ENCODE assay signal across 9 cellular contexts in the genomic region with DNA sequence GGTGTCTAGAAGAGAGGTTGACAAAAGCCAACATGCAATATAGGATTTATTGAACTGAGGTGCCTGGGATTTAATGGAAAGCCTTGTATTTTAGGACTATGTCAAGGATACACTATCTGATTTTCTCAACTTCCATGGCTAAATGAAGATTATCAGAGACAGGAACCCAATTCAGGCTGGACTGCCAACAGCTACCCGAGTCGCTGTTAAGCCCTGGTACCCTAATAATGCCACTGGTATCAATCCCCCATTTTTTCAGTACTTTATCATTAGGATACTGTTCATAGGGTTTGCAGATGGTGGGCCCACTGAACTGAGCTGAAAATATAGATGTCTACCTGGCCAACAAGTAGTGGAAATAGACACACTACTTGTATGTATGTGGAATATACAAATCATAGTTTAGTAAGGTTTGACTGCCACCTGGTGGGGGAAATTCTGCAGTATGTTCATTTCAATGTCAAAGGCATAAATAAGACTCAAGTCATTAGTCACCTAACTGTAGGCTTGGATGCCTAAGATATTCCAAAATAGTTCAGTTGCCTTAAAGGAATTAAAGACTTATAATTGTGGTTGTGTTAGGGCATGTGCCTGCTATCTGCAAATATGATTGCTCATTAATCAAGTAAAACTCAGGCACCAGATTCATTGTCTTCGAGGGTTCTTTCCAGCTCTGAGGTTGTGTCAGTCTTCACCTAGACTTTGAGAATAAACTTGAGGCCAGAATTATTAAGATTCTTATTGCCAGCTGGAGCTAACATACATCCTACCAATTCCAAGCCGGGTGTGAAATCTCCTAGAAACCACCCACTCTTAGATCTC. TPM values are rescaled to one million over a fixed set of nuclear protein-coding genes. Genes with fewer than 3 reads are reported as not detected.
DNase-seq lines count a peak whose midpoint lies in the region; ATAC-seq, FAIRE-seq and TF ChIP-seq lines count a peak whose summit lies in the region.
"Had no signal": no experiment of that assay in that cellular context is flagged by ENCODE, and none has a peak within 500 bp of the region (broad histone marks: within the 10 kb centered on the region; RNA-seq: fewer than 3 reads in every experiment).

No MANE protein-coding gene starts in this region.

- no peaks in the 10 kb centered on the region for H3K9me3 ChIP-seq in Karpas-422 (ENCODE audit: low read length)
- H3K9me3 ChIP-seq in T-helper 17 cell (ENCODE audit: control insufficient read depth, low read length, poor library complexity, severe bottlenecking): no peaks in the 10 kb centered on the region
- no peaks in the 10 kb centered on the region for H3K9me3 ChIP-seq in HepG2 (ENCODE audit: low read length)
- H3K9me3 ChIP-seq: BLaER1 treated with 17β-estradiol and CSF1 and Interleukin-3, amounts not matched to agents 10 nM and 100 nM had no signal

- CTCF ChIA-PET in HepG2 (lab: Yijun Ruan, JAX; ENCODE audit: low intra/inter-chr PET ratio, low total read pairs): interaction anchor here (0.7 kb wide), 1 partner anchor 259 kb away, joined by 4 read pairs; no protein-coding TSS in a partner anchor

- H3K4me2 ChIP-seq in Karpas-422 (ENCODE audit: low read depth, low read length, poor library complexity, severe bottlenecking) (no peak overlapping the region), HepG2 (ENCODE audit: low read depth, low read length) (no peak overlapping the region)
- H3K4me2 ChIP-seq: BLaER1 treated with 17β-estradiol and CSF1 and Interleukin-3, amounts not matched to agents 10 nM and 100 nM had no signal

- TF ChIP-seq CTCF in HepG2 (CRISPR knock-in tag; IDR thresholded peaks at IDR 0.05): peak; percentile 55

- H3K27me3 ChIP-seq in Karpas-422 (ENCODE audit: low read length) (no peaks in the 10 kb centered on the region), HepG2 (ENCODE audit: control insufficient read depth in 1 of 2, insufficient read depth in 2 of 2, low read length in 2 of 2) (peaks cover 0 to 3% of the 10 kb centered on the region in 2 experiments; a peak in 1 of 5 replicates)
- H3K27me3 ChIP-seq: BLaER1 treated with 17β-estradiol and CSF1 and Interleukin-3, amounts not matched to agents 10 nM and 100 nM had no signal

- POLR2A ChIA-PET in HepG2 (lab: Yijun Ruan, JAX): no interaction called here

- no peak overlapping the region for H3K27ac Mint-ChIP-seq in T-helper 17 cell

- peak; percentile 43; the same call in 1 of the 2 replicates for TF ChIP-seq RAD21 in HepG2 (CRISPR knock-in tag; IDR thresholded peaks at IDR 0.05)

- H3K4me3 Mint-ChIP-seq in T-helper 17 cell: no peak overlapping the region

- H3K36me3 Mint-ChIP-seq in T-helper 17 cell (ENCODE audit: low read depth): no peaks in the 10 kb centered on the region

- peak; percentile 39 to 85 (median 52) for DNase-seq in NCI-H1417 (lab: John Stamatoyannopoulos, UW)
- DNase-seq in NCI-H1417 treated with DMSO at 0.1 percent for 48 hours (lab: John Stamatoyannopoulos, UW): no peak
- peak; percentile 88 for DNase-seq in Karpas-422
- peak in 1 of 3 donors; percentile 23 for DNase-seq in T-helper 17 cell
- peak; percentile 12 for DNase-seq in central memory CD4-positive, alpha-beta T cell
- peak; percentile 56 for DNase-seq in HepG2 (ENCODE audit: low spot score)
- peak; percentile 73 for DNase-seq in stimulated activated CD8-positive, alpha-beta memory T cell treated with anti-CD3 and anti-CD28 coated beads, Interleukin-4, amount 100 ng/mL, for 48 hours

- peaks cover 18% of the 10 kb centered on the region for H3K27me3 Mint-ChIP-seq in T-helper 17 cell

- FAIRE-seq in HepG2 (lab: Jason Lieb, UNC): peak; percentile 58

- no peak overlapping the region for H2AFZ ChIP-seq in Karpas-422 (ENCODE audit: low read length)
- H2AFZ ChIP-seq in HepG2 (ENCODE audit: low read length): no peak overlapping the region

- in situ Hi-C loops in HepG2 (cut with HindIII; ENCODE audit: extremely low pct_ligation_motif_present, low pct_unique_long_range_greater_than_20kb): no loop called here

- H4K20me1 ChIP-seq in Karpas-422 (ENCODE audit: insufficient read depth, low read depth, low read length) (no peaks in the 10 kb centered on the region), HepG2 (ENCODE audit: insufficient read depth, low read length) (no peaks in the 10 kb centered on the region)
- H4K20me1 ChIP-seq: BLaER1 treated with 17β-estradiol and CSF1 and Interleukin-3, amounts not matched to agents 10 nM and 100 nM had no signal

- no peaks in the 10 kb centered on the region for H3K36me3 ChIP-seq in Karpas-422 (ENCODE audit: insufficient read depth, low read length)
- no peaks in the 10 kb centered on the region for H3K36me3 ChIP-seq in HepG2 (replicated peaks in 1 of 2; ENCODE audit: control insufficient read depth in 1 of 2, insufficient read depth in 2 of 2, low read length in 2 of 2)
- H3K36me3 ChIP-seq: BLaER1 treated with 17β-estradiol and CSF1 and Interleukin-3, amounts not matched to agents 10 nM and 100 nM had no signal

- no TSS peak for BruUV-seq in HepG2 (replicated peaks; lab: Mats Ljungman, UMichigan)

- TF ChIP-seq EP300 in HepG2 (IDR thresholded peaks at IDR 0.05; ENCODE audit: low read depth in 2 of 2, low read length in 2 of 2) (no peak), HepG2 (CRISPR knock-in tag; IDR thresholded peaks at IDR 0.05; ENCODE audit: borderline replicate concordance) (no peak)

- H3K4me3 ChIP-seq in Karpas-422 (ENCODE audit: low read length) (no peak overlapping the region), HepG2 (replicated peaks in 1 of 3; ENCODE audit: insufficient read depth in 1 of 3, low read depth in 2 of 3, low read length in 3 of 3) (no peak overlapping the region)
- H3K4me3 ChIP-seq: BLaER1 treated with 17β-estradiol and CSF1 and Interleukin-3, amounts not matched to agents 10 nM and 100 nM had no signal

- 58% methylated on average over 4 of the region's 4 CpGs for WGBS in HepG2 (ENCODE audit: low lambda C conversion rate)

- intact Hi-C loops in HepG2 (cut with micrococcal nuclease; ENCODE audit: unreplicated experiment): no loop called here

- H3K79me2 ChIP-seq in Karpas-422 (ENCODE audit: low read length): no peaks in the 10 kb centered on the region
- H3K79me2 ChIP-seq in HepG2 (ENCODE audit: insufficient read depth, low read length): no peaks in the 10 kb centered on the region

- H3K27ac ChIP-seq in Karpas-422 (ENCODE audit: low read length) (no peak overlapping the region), HepG2 (ENCODE audit: extremely low read length, insufficient read depth, low read length) (no peak overlapping the region)
- H3K27ac ChIP-seq: BLaER1 treated with 17β-estradiol and CSF1 and Interleukin-3, amounts not matched to agents 10 nM and 100 nM had no signal

- H3K4me1 Mint-ChIP-seq in T-helper 17 cell: no peaks in the 10 kb centered on the region

- no peak overlapping the region for H3K9ac ChIP-seq in Karpas-422 (ENCODE audit: low read length)
- no peak overlapping the region for H3K9ac ChIP-seq in HepG2 (ENCODE audit: insufficient read depth, low read depth, low read length)
- H3K9ac ChIP-seq: BLaER1 treated with 17β-estradiol and CSF1 and Interleukin-3, amounts not matched to agents 10 nM and 100 nM had no signal

- no peaks in the 10 kb centered on the region for H3K9me2 ChIP-seq in Karpas-422 (replicated peaks; ENCODE audit: insufficient read depth, low read length)

- TF ChIP-seq POLR2A in HepG2 (IDR thresholded peaks at IDR 0.05; ENCODE audit: insufficient read depth in 1 of 2, low read depth in 2 of 2, low read length in 2 of 2): no peak

- H3K4me1 ChIP-seq in Karpas-422 (ENCODE audit: low read length) (no peaks in the 10 kb centered on the region), HepG2 (ENCODE audit: insufficient read depth, low read length) (peaks cover 22% of the 10 kb centered on the region)

- peak; percentile 68 for ATAC-seq in GM21526 (IDR thresholded peaks at IDR 0.05; ENCODE audit: low FRiP score, unreplicated experiment)
- ATAC-seq in T-helper 17 cell: peak; percentile 50
- ATAC-seq in HepG2: peak; percentile 77

TF ChIP-seq in HepG2, 621 proteins besides CTCF, POLR2A, EP300 and RAD21:
- peak; percentile 62 for TF ChIP-seq STAG1 (CRISPR knock-in tag; IDR thresholded peaks at IDR 0.05)
- TF ChIP-seq SMC3 (IDR thresholded peaks at IDR 0.05; ENCODE audit: low read length): 0 out of 2 replicates have a peak, but pooled peaks have one; percentile 23
- no peak for TF ChIP-seq MLLT10 (CRISPR knock-in tag; IDR thresholded peaks at IDR 0.05)

RNA-seq across cellular contexts. Expression of gene NOBOX, which starts 34.1 kb away (rescaled TPM):
- total RNA-seq in Karpas-422 (2014; rRNA removed; shearing (Covaris generic); ENCODE audit: low replicate concordance): not detected in 2 replicates
- total RNA-seq in T-helper 17 cell (not detected), HepG2 (2016; rRNA removed; fragmentation: Illumina TruSeq; extraction: Trizol) (not detected in 2 replicates)
- not detected in 2 replicates for total RNA-seq in HepG2 (2016; cell fraction: cytosol; rRNA removed; fragmentation: Illumina TruSeq; extraction: Trizol; ENCODE audit: low read depth)
- total RNA-seq in HepG2 (2016; cell fraction: insoluble cytoplasmic fraction; rRNA removed; fragmentation: Illumina TruSeq; extraction: Trizol): not detected in 2 replicates
- total RNA-seq in HepG2 (2016; cell fraction: membrane; rRNA removed; fragmentation: Illumina TruSeq; extraction: Trizol): not detected in 2 replicates
- total RNA-seq in HepG2 (2016; cell fraction: nucleus; rRNA removed; fragmentation: Illumina TruSeq; extraction: Trizol): not detected in 2 replicates
- polyA plus RNA-seq in HepG2 (2011; rRNA removed): not detected in 2 replicates
- polyA plus RNA-seq in HepG2 (2011; cell fraction: cytosol; rRNA removed): not detected in 2 replicates
- polyA plus RNA-seq in HepG2 (2011; cell fraction: nucleus; rRNA removed): not detected in 2 replicates
- not detected in 2 replicates for polyA plus RNA-seq in HepG2 (2012)
- not detected in 2 replicates for polyA plus RNA-seq in HepG2 (2016; cell fraction: cytosol; fragmentation: Illumina TruSeq; extraction: Trizol; ENCODE audit: low read depth)
- not detected in 2 replicates for polyA plus RNA-seq in HepG2 (2016; cell fraction: insoluble cytoplasmic fraction; fragmentation: Illumina TruSeq; extraction: Trizol; ENCODE audit: low read depth)
- not detected in 2 replicates for polyA plus RNA-seq in HepG2 (2016; cell fraction: membrane; fragmentation: Illumina TruSeq; extraction: Trizol; ENCODE audit: low read depth)
- not detected in 2 replicates for polyA plus RNA-seq in HepG2 (2016; cell fraction: nucleus; fragmentation: Illumina TruSeq; extraction: Trizol; ENCODE audit: insufficient read depth, low read depth)
- polyA minus RNA-seq in HepG2 (2011; rRNA and poly(A)+ RNA removed; ENCODE audit: low replicate concordance): not detected in 2 replicates
- polyA minus RNA-seq in HepG2 (2011; cell fraction: cytosol; rRNA and poly(A)+ RNA removed): not detected in 2 replicates
- not detected in 2 replicates for polyA minus RNA-seq in HepG2 (2011; cell fraction: nucleus; rRNA and poly(A)+ RNA removed)
